Comparison of ENCODE assay signal across 28 cellular contexts in the genomic region with DNA sequence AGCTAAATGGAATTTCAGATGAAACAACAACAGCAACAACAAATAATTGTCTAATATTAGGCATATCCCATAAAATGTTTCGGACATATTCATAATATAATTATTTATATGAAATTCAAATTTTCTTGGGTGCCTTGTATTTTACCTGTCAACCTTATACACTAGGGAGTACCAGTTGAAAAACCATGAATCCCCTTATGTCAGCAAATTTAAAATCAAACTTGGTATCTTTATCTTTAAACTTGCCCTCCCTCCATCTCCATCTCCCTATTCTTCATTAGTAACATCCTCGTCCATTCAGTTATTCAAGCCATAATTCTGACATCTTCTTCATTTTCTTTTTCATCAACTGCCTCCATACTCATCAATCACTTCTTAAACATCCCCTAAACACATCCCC.
"Had no signal": no experiment of that assay in that cellular context is flagged by ENCODE, and none has a peak within 500 bp of the region (broad histone marks: within the 10 kb centered on the region; RNA-seq: fewer than 3 reads in every experiment).

No MANE protein-coding gene starts in this region.

- H3K4me3 ChIP-seq: neural progenitor cell, ovary, psoas muscle, skin epidermis, smooth muscle cell, spleen, suprapubic skin, testis, tibial artery, transverse colon, upper lobe of right lung, uterus had no signal

- H3K4me1 ChIP-seq: neural progenitor cell, parathyroid adenoma, psoas muscle, spleen, suprapubic skin, testis, tibial artery, transverse colon, upper lobe of right lung, uterus had no signal

- DNase-seq: natural killer cell; occipital lobe; ovary; posterior cingulate gyrus; psoas muscle; right cardiac atrium; spleen; stimulated activated CD4-positive, alpha-beta T cell treated with anti-CD3 and anti-CD28 coated beads, Interleukin-12 subunit alpha, Interleukin-12 subunit beta, amount 100 ng/mL, for 4 hours; stimulated activated CD4-positive, alpha-beta T cell treated with anti-CD3 and anti-CD28 coated beads, Interleukin-1b, Interleukin-23, amount 100 ng/mL, for 48 hours; stimulated activated CD4-positive, alpha-beta T cell treated with anti-CD3 and anti-CD28 coated beads, Interleukin-4, amount 100 ng/mL, for 1 hour; stimulated activated CD4-positive, alpha-beta T cell treated with anti-CD3 and anti-CD28 coated beads, Interleukin-4, amount 100 ng/mL, for 4 hours; stimulated activated CD8-positive, alpha-beta memory T cell treated with anti-CD3 and anti-CD28 coated beads, Interleukin-4, amount 100 ng/mL, for 48 hours; stimulated activated naive CD4-positive, alpha-beta T cell; stimulated activated naive CD8-positive, alpha-beta T cell treated with anti-CD3 and anti-CD28 coated beads, Interleukin-15, amount 100 ng/mL, for 72 hours; stimulated activated naive CD8-positive, alpha-beta T cell treated with anti-CD3 and anti-CD28 coated beads, Interleukin-15, Interleukin-2, amounts not matched to agents 100 U/mL and 50 U/mL, for 24 hours; substantia nigra; testis; tibial artery; transverse colon; upper lobe of right lung; uterus had no signal

- H3K9me3 ChIP-seq: ovary, psoas muscle, spleen, testis, tibial artery, transverse colon, upper lobe of right lung, uterus had no signal

- H3K27me3 ChIP-seq: neural progenitor cell, ovary, spleen, suprapubic skin, testis, tibial artery, transverse colon, upper lobe of right lung, uterus had no signal

- H3K9ac ChIP-seq: neural progenitor cell, parathyroid adenoma had no signal

- H3K79me2 ChIP-seq: parathyroid adenoma had no signal

- H3K27ac ChIP-seq: neural progenitor cell, ovary, parathyroid adenoma, psoas muscle, skin epidermis, spleen, suprapubic skin, testis, tibial artery, transverse colon, upper lobe of right lung, uterus had no signal

- ATAC-seq: natural killer cell; psoas muscle; right cardiac atrium; sciatic nerve; stimulated activated memory B cell treated with anti-CD40 and anti-IgM and Interleukin-4, amounts not matched to agents 10 μg/mL and 1 μg/mL and 100 μg/mL, for 72 hours; stimulated activated naive CD8-positive, alpha-beta T cell treated with anti-CD3 and anti-CD28 coated beads, Interleukin-15, amount 100 ng/mL, for 72 hours; stimulated activated naive CD8-positive, alpha-beta T cell treated with anti-CD3 and anti-CD28 coated beads, Interleukin-15, Interleukin-2, amounts not matched to agents 100 U/mL and 50 U/mL, for 24 hours; upper lobe of right lung had no signal

- H3K4me2 ChIP-seq: neural progenitor cell, smooth muscle cell had no signal

- H3K36me3 ChIP-seq: neural progenitor cell, ovary, spleen, suprapubic skin, tibial artery, transverse colon, upper lobe of right lung, uterus had no signal

- H2AFZ ChIP-seq: neural progenitor cell, parathyroid adenoma had no signal
